8 cellular contexts compared by ENCODE assay signal in the genomic region with DNA sequence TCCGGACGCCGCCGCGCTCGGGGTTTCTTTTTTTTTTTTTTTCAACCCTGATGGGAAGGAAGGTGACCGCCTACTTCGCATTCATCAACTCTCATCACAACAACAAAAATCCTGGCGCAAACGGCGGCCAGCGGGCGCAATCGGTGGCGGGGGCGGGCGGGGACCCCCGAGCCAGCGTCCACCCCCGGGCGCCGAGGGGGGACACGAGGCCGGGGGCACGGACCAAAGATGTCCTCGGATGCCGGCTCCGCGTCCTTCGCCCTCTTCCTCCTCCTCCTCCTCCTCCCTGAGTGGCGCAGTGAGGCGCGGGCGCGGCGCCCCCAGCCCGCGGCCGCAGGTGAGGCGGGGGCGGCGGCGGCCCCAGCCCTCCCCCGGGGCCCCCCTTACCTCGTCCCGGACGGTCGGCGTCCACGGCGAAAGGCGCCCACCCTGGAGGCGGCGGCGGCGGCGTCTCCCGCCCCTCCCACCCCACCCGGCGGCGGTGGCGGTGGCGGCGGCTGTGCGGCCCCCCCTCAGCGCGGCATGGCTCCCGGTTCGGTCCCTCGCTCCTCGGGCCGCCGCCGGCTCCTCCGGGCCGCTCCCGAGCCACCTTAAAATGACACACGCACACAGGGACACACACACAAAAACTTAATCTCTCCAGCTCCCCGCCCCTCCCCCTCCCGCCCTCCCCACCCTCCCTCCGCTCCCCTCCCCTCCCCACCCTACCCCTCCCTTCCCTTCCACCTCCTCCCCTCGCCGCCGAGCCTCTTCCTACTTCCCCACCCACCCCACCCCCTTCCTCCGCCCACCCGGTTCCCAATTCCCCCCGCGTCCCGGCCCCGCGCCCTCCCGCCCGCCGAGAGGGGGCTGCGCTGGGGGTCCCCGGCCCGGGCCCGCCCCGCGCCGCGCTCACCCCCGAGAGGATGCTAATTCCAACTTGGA. TPM values are rescaled to one million over a fixed set of nuclear protein-coding genes. Genes with fewer than 3 reads are reported as not detected.
DNase-seq lines count a peak whose midpoint lies in the region; ATAC-seq and TF ChIP-seq lines count a peak whose summit lies in the region.

A gene (minus strand): TSS at position 632 of the 924 bp plus-strand sequence.

- peak within 1 kb of the TSS; percentile 96 for H3K9ac ChIP-seq in BLaER1

- H3K36me3 ChIP-seq in BLaER1 (no peaks in the 10 kb centered on the region), HEK293 (ENCODE audit: control insufficient read depth in 2 of 2, insufficient read depth in 1 of 2, low read length in 2 of 2) (no peaks in the 10 kb centered on the region), mesodermal cell (ENCODE audit: control insufficient read depth, insufficient read depth, low read length) (no peaks in the 10 kb centered on the region), transverse colon (no peaks in the 10 kb centered on the region)

- H3K27me3 ChIP-seq in BLaER1 = no peaks in the 10 kb centered on the region
- no peaks in the 10 kb centered on the region for H3K27me3 ChIP-seq in transverse colon

- no peaks in the 10 kb centered on the region for H3K4me1 Mint-ChIP-seq in T-helper 17 cell

- CTCF ChIA-PET in HEK293 (lab: Yijun Ruan, JAX) = no interaction called here

- H3K4me2 ChIP-seq in BLaER1 = peak within 1 kb of the TSS; percentile 96

- H3K4me1 ChIP-seq in BLaER1 = peaks cover 51% of the 10 kb centered on the region
- H3K4me1 ChIP-seq in HEK293 (ENCODE audit: control insufficient read depth, insufficient read depth, low read length) = peaks cover 25% of the 10 kb centered on the region
- H3K4me1 ChIP-seq in mesodermal cell (ENCODE audit: control insufficient read depth, insufficient read depth, low read length, poor library complexity, severe bottlenecking) = peaks cover 26% of the 10 kb centered on the region
- peaks cover 7 to 41% (median 31%) of the 10 kb centered on the region in 4 donors for H3K4me1 ChIP-seq in transverse colon

- DNase-seq in T-helper 17 cell (no peak), epithelial cell of prostate (ENCODE audit: low read depth, low spot score) (no peak), transverse colon (peak; percentile 59)
- no peak for DNase-seq in effector CD4-positive, alpha-beta T cell

- ATAC-seq in T-helper 17 cell (no peak), HG03135 (IDR thresholded peaks at IDR 0.05; ENCODE audit: unreplicated experiment) (no peak)

- H3K27ac ChIP-seq in BLaER1 (peak within 1 kb of the TSS; percentile 96), HEK293 (ENCODE audit: extremely low read depth, low read depth, low read length) (peak within 1 kb of the TSS; percentile 98), epithelial cell of prostate (peak within 1 kb of the TSS; percentile 93), mesodermal cell (ENCODE audit: low read depth, low read length, severe bottlenecking) (peak within 1 kb of the TSS; percentile 89), transverse colon (peak within 1 kb of the TSS; percentile 98 to 99 (median 99))

- no peak for TF ChIP-seq POLR2A in transverse colon (IDR thresholded peaks at IDR 0.05)

- no peak within 1 kb of the TSS for H3K27ac Mint-ChIP-seq in T-helper 17 cell

- peaks cover 64% of the 10 kb centered on the region for H3K27me3 Mint-ChIP-seq in T-helper 17 cell

- peak within 1 kb of the TSS; percentile 84 for H3K4me3 ChIP-seq in BLaER1
- peak within 1 kb of the TSS; percentile 82 for H3K4me3 ChIP-seq in HEK293 (ENCODE audit: low read depth, low read length)
- H3K4me3 ChIP-seq in mesodermal cell (ENCODE audit: extremely low read depth, insufficient read depth, low read length, poor library complexity, severe bottlenecking) = peak within 1 kb of the TSS; percentile 66
- H3K4me3 ChIP-seq in transverse colon = peak within 1 kb of the TSS; percentile 93 to 97 (median 96)

- no peaks in the 10 kb centered on the region for H3K9me3 ChIP-seq in BLaER1
- no peaks in the 10 kb centered on the region for H3K9me3 ChIP-seq in HEK293 (ENCODE audit: control insufficient read depth, insufficient read depth, low read depth, low read length)
- no peaks in the 10 kb centered on the region for H3K9me3 ChIP-seq in T-helper 17 cell (ENCODE audit: control insufficient read depth, low read length, poor library complexity, severe bottlenecking)
- H3K9me3 ChIP-seq in mesodermal cell (ENCODE audit: control insufficient read depth, low read length) = no peaks in the 10 kb centered on the region
- H3K9me3 ChIP-seq in transverse colon = no peaks in the 10 kb centered on the region

- peaks cover 35% of the 10 kb centered on the region for H4K20me1 ChIP-seq in BLaER1

- no peak for TF ChIP-seq EP300 in transverse colon (IDR thresholded peaks at IDR 0.05; ENCODE audit: low read depth)

- H3K36me3 Mint-ChIP-seq in T-helper 17 cell (ENCODE audit: low read depth) = no peaks in the 10 kb centered on the region

- peak within 1 kb of the TSS; percentile 70 for H3K4me3 Mint-ChIP-seq in T-helper 17 cell

- 0% methylated on average over 6 to 28 of the region's 103 CpGs for WGBS in mesodermal cell (ENCODE audit: insufficient coverage in 2 of 2), 2 experiments
- 1% methylated on average over 36 of the region's 103 CpGs; no CpG with 5 or more reads in 1 of the 2 donors for WGBS in transverse colon (ENCODE audit: low coverage in 1 of 2), 2 donors

- intact Hi-C loops in transverse colon (cut with DNase I; ENCODE audit: low total_unique reads) = no loop called here

- POLR2A ChIA-PET in HEK293 (lab: Yijun Ruan, JAX) = interaction anchor here (0.6 to 1.4 kb wide), 15 partner anchors 9 to 559 kb away, joined by 3 to 14 read pairs (median 3); a partner anchor contains a TSS

- in situ Hi-C loops in transverse colon (cut with MboI; ENCODE audit: low pct_ligation_motif_present in 1 of 4, low pct_unique_long_range_greater_than_20kb in 1 of 4, low sequenced_read_pairs in 3 of 4) = loop anchor here in 1 of 4 donors (25.0 kb wide), 1 partner anchor 98 kb away; no protein-coding TSS in a partner anchor

- TF ChIP-seq CTCF in HEK293 (tag by site-specific recombination; IDR thresholded peaks at IDR 0.05) = no peak
- no peak for TF ChIP-seq CTCF in transverse colon (IDR thresholded peaks at IDR 0.05)

TF ChIP-seq in HEK293, 187 proteins besides CTCF, POLR2A, EP300 and RAD21 (continues in another document):
- TF ChIP-seq ZNF843 (tag by site-specific recombination; IDR thresholded peaks at IDR 0.05) (no peak), ZNF19 (tag by site-specific recombination; IDR thresholded peaks at IDR 0.05; ENCODE audit: low read depth) (no peak), ZNF48 (tag by site-specific recombination; IDR thresholded peaks at IDR 0.05) (no peak), ZNF2 (tag by site-specific recombination; IDR thresholded peaks at IDR 0.05) (no peak), ZNF629 (tag by site-specific recombination; IDR thresholded peaks at IDR 0.05) (no peak), ZNF248 (tag by site-specific recombination; IDR thresholded peaks at IDR 0.05) (no peak), ZNF777 (tag by site-specific recombination; IDR thresholded peaks at IDR 0.05; ENCODE audit: borderline replicate concordance) (no peak), ZBTB20 (tag by site-specific recombination; IDR thresholded peaks at IDR 0.05) (0 out of 2 replicates have a peak, but pooled peaks have one; percentile 28), KLF10 (tag by site-specific recombination; IDR thresholded peaks at IDR 0.05) (no peak), ZFP41 (tag by site-specific recombination; IDR thresholded peaks at IDR 0.05; ENCODE audit: borderline replicate concordance) (no peak)
- TF ChIP-seq, protein P1, sequence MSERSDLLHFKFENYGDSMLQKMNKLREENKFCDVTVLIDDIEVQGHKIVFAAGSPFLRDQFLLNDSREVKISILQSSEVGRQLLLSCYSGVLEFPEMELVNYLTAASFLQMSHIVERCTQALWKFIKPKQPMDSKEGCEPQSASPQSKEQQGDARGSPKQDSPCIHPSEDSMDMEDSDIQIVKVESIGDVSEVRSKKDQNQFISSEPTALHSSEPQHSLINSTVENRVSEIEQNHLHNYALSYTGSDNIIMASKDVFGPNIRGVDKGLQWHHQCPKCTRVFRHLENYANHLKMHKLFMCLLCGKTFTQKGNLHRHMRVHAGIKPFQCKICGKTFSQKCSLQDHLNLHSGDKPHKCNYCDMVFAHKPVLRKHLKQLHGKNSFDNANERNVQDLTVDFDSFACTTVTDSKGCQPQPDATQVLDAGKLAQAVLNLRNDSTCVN (tag by site-specific recombination; optimal IDR thresholded peaks at IDR 0.05) = peak; percentile 53
- TF ChIP-seq, protein P2, sequence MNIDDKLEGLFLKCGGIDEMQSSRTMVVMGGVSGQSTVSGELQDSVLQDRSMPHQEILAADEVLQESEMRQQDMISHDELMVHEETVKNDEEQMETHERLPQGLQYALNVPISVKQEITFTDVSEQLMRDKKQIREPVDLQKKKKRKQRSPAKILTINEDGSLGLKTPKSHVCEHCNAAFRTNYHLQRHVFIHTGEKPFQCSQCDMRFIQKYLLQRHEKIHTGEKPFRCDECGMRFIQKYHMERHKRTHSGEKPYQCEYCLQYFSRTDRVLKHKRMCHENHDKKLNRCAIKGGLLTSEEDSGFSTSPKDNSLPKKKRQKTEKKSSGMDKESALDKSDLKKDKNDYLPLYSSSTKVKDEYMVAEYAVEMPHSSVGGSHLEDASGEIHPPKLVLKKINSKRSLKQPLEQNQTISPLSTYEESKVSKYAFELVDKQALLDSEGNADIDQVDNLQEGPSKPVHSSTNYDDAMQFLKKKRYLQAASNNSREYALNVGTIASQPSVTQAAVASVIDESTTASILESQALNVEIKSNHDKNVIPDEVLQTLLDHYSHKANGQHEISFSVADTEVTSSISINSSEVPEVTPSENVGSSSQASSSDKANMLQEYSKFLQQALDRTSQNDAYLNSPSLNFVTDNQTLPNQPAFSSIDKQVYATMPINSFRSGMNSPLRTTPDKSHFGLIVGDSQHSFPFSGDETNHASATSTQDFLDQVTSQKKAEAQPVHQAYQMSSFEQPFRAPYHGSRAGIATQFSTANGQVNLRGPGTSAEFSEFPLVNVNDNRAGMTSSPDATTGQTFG (tag by site-specific recombination; IDR thresholded peaks at IDR 0.05; ENCODE audit: borderline replicate concordance) = no peak

RNA-seq across cellular contexts. Expression of the gene that starts here (rescaled TPM):
- total RNA-seq in T-helper 17 cell = 1 to 10 TPM; 1.3 to 1.5 TPM
- polyA plus RNA-seq in mesodermal cell (2013, experiment 1 of 2) = 121 TPM
- 108 TPM for polyA plus RNA-seq in mesodermal cell (2013, experiment 2 of 2)
- total RNA-seq in transverse colon = 100 to 1,000 TPM in 1 of 4 donors, 10 to 100 TPM in 3; 71.9 to 247 (median 98.4) TPM

Comparison
In these comparisons a context has a peak if more than half of its experiments do, and no peak if none do; other contexts are left out.
1. RNA of the gene that starts here (total RNA-seq): 71.9 to 247 TPM in transverse colon; 1.3 to 1.5 TPM in T-helper 17 cell; every median in the first group is over 10 times any median in the second.
2. Peak in every context shown above with its lines, with median percentiles within 50 percentile points of each other: H3K27ac ChIP-seq and H3K4me3 ChIP-seq.